Comparison of ENCODE assay signal across 16 cellular contexts in the genomic region with DNA sequence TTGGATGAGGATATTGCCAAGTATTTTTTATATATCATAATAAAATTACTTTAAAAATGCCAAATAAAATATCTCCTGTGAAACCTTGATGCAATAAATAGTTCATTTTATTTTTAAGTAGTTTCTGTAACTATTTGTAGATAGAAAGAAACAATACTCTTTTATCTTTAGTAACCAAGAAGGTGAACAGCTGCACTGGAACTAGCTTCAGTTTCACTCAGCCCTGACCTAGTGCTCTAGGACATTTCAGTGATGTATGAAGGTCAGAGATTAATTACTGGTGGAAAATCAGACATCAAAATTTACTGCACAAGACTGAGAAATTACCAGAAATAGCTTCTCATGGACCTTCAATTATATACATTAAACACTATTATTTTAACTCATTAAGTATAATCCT.
DNase-seq lines count a peak whose midpoint lies in the region; ATAC-seq and TF ChIP-seq lines count a peak whose summit lies in the region.
"Had no signal": no experiment of that assay in that cellular context is flagged by ENCODE, and none has a peak within 500 bp of the region (broad histone marks: within the 10 kb centered on the region; RNA-seq: fewer than 3 reads in every experiment).

No MANE protein-coding gene starts in this region.

- H4K20me1 ChIP-seq in OCI-LY7 (ENCODE audit: insufficient read depth, low read length), result no peaks in the 10 kb centered on the region
- H4K20me1 ChIP-seq: BLaER1 treated with 17β-estradiol and CSF1 and Interleukin-3, amounts not matched to agents 10 nM and 100 nM had no signal

- H3K4me2 ChIP-seq in OCI-LY7 (ENCODE audit: low read length), result no peak overlapping the region
- H3K4me2 ChIP-seq: BLaER1 treated with 17β-estradiol and CSF1 and Interleukin-3, amounts not matched to agents 10 nM and 100 nM had no signal

- peak; percentile 67 for ATAC-seq in GM19351 (IDR thresholded peaks at IDR 0.05; ENCODE audit: unreplicated experiment)
- peak; percentile 94 for ATAC-seq in GM21786 (IDR thresholded peaks at IDR 0.05; ENCODE audit: unreplicated experiment)
- peak; percentile 57 for ATAC-seq in HG03175 (IDR thresholded peaks at IDR 0.05; ENCODE audit: unreplicated experiment)
- ATAC-seq: gastroesophageal sphincter had no signal

- no peaks in the 10 kb centered on the region for H3K36me3 ChIP-seq in OCI-LY7 (ENCODE audit: insufficient read depth, low read length)
- H3K36me3 ChIP-seq: BLaER1 treated with 17β-estradiol and CSF1 and Interleukin-3, amounts not matched to agents 10 nM and 100 nM; gastroesophageal sphincter; SJSA1 had no signal

- in situ Hi-C loops in GM13976 (cut with MboI; ENCODE audit: low sequenced_read_pairs, unreplicated experiment), result no loop called here

- CTCF ChIA-PET in OCI-LY7 (lab: Charles Lee; ENCODE audit: unreplicated experiment), result no interaction called here

- no peak overlapping the region for H3K27ac ChIP-seq in OCI-LY7 (ENCODE audit: low read depth, low read length, poor library complexity, severe bottlenecking)
- H3K27ac ChIP-seq: BLaER1 treated with 17β-estradiol and CSF1 and Interleukin-3, amounts not matched to agents 10 nM and 100 nM; gastroesophageal sphincter; SJSA1 had no signal

- TF ChIP-seq CTCF in GM13976 (IDR thresholded peaks at IDR 0.05; ENCODE audit: borderline replicate concordance, control extremely low read depth, extremely low read depth, insufficient read depth, missing control alignments), result no peak
- no peak for TF ChIP-seq CTCF in OCI-LY7 (conservative IDR thresholded peaks at IDR 0.05; ENCODE audit: low read length)

- no peaks in the 10 kb centered on the region for H3K9me2 ChIP-seq in OCI-LY7 (ENCODE audit: insufficient read depth, low read length)

- H3K4me1 ChIP-seq in OCI-LY7 (ENCODE audit: insufficient read depth, low read length, poor library complexity, severe bottlenecking), result no peaks in the 10 kb centered on the region
- H3K4me1 ChIP-seq: BLaER1 treated with 17β-estradiol and CSF1 and Interleukin-3, amounts not matched to agents 10 nM and 100 nM; gastroesophageal sphincter; SJSA1 had no signal

- no peak overlapping the region for H3K4me3 ChIP-seq in OCI-LY7 (ENCODE audit: low read depth, low read length, poor library complexity, severe bottlenecking)
- H3K4me3 ChIP-seq: BLaER1 treated with 17β-estradiol and CSF1 and Interleukin-3, amounts not matched to agents 10 nM and 100 nM; gastroesophageal sphincter; SJSA1 had no signal

- intact Hi-C loops in OCI-LY7 (cut with micrococcal nuclease; ENCODE audit: unreplicated experiment), result no loop called here

- DNase-seq in GM13976 (ENCODE audit: low spot score) (peak; percentile 19), NCI-H2107 treated with DMSO at 0.1 percent for 48 hours (lab: John Stamatoyannopoulos, UW; ENCODE audit: unreplicated experiment) (no peak), HPDE6-E6E7 (ENCODE audit: extremely low spot score) (no peak), OCI-LY7 (ENCODE audit: low spot score) (no peak)
- no peak for DNase-seq in activated CD8-positive, alpha-beta memory T cell treated with anti-CD3 and anti-CD28 coated beads, Interleukin-2, amount 50 U/mL, for 48 hours
- DNase-seq: activated CD4-positive, CD25-positive, alpha-beta regulatory T cell; DMS 273 treated with DMSO at 0.1 percent for 48 hours; NCI-H1092 treated with DMSO at 0.1 percent for 48 hours; NCI-H774; stimulated activated CD4-positive, alpha-beta T cell treated with anti-CD3 and anti-CD28 coated beads, Interleukin-1b, Interleukin-23, amount 100 ng/mL, for 48 hours had no signal

- H3K9me3 ChIP-seq in OCI-LY7 (ENCODE audit: low read length), result no peaks in the 10 kb centered on the region
- H3K9me3 ChIP-seq: BLaER1 treated with 17β-estradiol and CSF1 and Interleukin-3, amounts not matched to agents 10 nM and 100 nM; gastroesophageal sphincter; SJSA1 had no signal

- no peak overlapping the region for H2AFZ ChIP-seq in OCI-LY7 (ENCODE audit: low read length)

- BruUV-seq in OCI-LY7 (replicated peaks; lab: Mats Ljungman, UMichigan), result no TSS peak

- no peaks in the 10 kb centered on the region for H3K79me2 ChIP-seq in OCI-LY7 (ENCODE audit: insufficient read depth, low read depth, low read length)

- POLR2A ChIA-PET in OCI-LY7 (lab: Charles Lee), result no interaction called here
